ENCODE assay signal across 12 cellular contexts in the genomic region with DNA sequence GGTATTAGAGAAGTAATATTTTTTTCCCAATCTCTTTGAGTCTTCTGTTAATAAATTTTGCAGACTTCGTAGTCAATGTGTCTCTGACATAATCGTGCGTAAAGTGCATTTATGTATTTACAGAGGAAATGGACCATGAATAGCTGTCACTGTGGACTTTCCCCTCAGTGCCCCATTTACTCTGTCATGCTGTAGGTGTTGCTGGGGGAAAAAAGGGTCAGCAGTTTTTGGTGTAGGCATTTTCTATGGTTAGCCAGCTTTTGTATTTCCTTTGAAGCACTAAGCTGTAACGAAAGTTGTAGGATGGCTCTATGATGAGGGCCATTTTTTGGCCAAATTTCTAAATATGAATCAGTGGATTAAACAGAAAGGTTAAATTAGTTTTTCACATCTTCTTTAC.
DNase-seq lines count a peak whose midpoint lies in the region; ATAC-seq and TF ChIP-seq lines count a peak whose summit lies in the region.
"Had no signal": no experiment of that assay in that cellular context is flagged by ENCODE, and none has a peak within 500 bp of the region (broad histone marks: within the 10 kb centered on the region; RNA-seq: fewer than 3 reads in every experiment).

No MANE protein-coding gene starts in this region.

- no peak overlapping the region for H3K27ac ChIP-seq in mammary epithelial cell (ENCODE audit: insufficient read depth, low read depth, low read length)
- H3K27ac ChIP-seq: heart left ventricle, suprapubic skin had no signal

- no peaks in the 10 kb centered on the region for H3K9me3 ChIP-seq in mammary epithelial cell (replicated peaks; ENCODE audit: insufficient read depth, low read length)
- H3K9me3 ChIP-seq: heart left ventricle, suprapubic skin had no signal

- H2AFZ ChIP-seq in mammary epithelial cell (ENCODE audit: low read depth, low read length), result no peak overlapping the region

- 88% methylated on average over 4 of the region's 4 CpGs for WGBS in mammary epithelial cell (ENCODE audit: low coverage, missing lambda C conversion rate)

- H3K9ac ChIP-seq in mammary epithelial cell (ENCODE audit: insufficient read depth, low read length), result no peak overlapping the region

- DNase-seq in kidney tubule cell (ENCODE audit: low spot score), result peak; percentile 47
- no peak for DNase-seq in posterior cingulate gyrus
- no peak for DNase-seq in mammary epithelial cell
- no peak for DNase-seq in NCI-H128 (lab: John Stamatoyannopoulos, UW; ENCODE audit: unreplicated experiment)
- DNase-seq: heart left ventricle; MM.1S; naive B cell; stimulated activated CD4-positive, alpha-beta T cell treated with anti-CD3 and anti-CD28 coated beads, Interleukin-15, amount 100 ng/mL, for 24 hours had no signal

- intact Hi-C loops in posterior cingulate gyrus (cut with DNase I) (no loop called here), mammary epithelial cell (cut with micrococcal nuclease) (no loop called here)

- H3K27me3 ChIP-seq in mammary epithelial cell (ENCODE audit: insufficient read depth, low read length), result no peaks in the 10 kb centered on the region
- H3K27me3 ChIP-seq: heart left ventricle, suprapubic skin had no signal

- no TSS peak for BruUV-seq in mammary epithelial cell (replicated peaks; lab: Mats Ljungman, UMichigan)

- H3K4me2 ChIP-seq in mammary epithelial cell (ENCODE audit: insufficient read depth, low read depth, low read length), result no peak overlapping the region

- TF ChIP-seq CTCF in mammary epithelial cell (conservative IDR thresholded peaks at IDR 0.05 in 1 of 2, IDR thresholded peaks at IDR 0.05 in 1 of 2; ENCODE audit: extremely low read depth in 1 of 2, insufficient read depth in 1 of 2, low read depth in 1 of 2, low read length in 2 of 2), result no peak

- no peaks in the 10 kb centered on the region for H3K4me1 ChIP-seq in mammary epithelial cell (ENCODE audit: insufficient read depth, low read length)
- H3K4me1 ChIP-seq: heart left ventricle, suprapubic skin had no signal

- ATAC-seq in GM18907 (IDR thresholded peaks at IDR 0.05; ENCODE audit: unreplicated experiment), result peak; percentile 84
- ATAC-seq in GM21825 (IDR thresholded peaks at IDR 0.05; ENCODE audit: unreplicated experiment), result peak; percentile 53
- peak; percentile 62 for ATAC-seq in HG03520 (IDR thresholded peaks at IDR 0.05; ENCODE audit: unreplicated experiment)
- ATAC-seq: heart left ventricle had no signal

- H3K79me2 ChIP-seq in mammary epithelial cell (ENCODE audit: insufficient read depth, low read length), result no peaks in the 10 kb centered on the region

- no peak overlapping the region for H3K4me3 ChIP-seq in mammary epithelial cell (replicated peaks in 1 of 3; ENCODE audit: insufficient read depth in 1 of 3, low read depth in 2 of 3, low read length in 3 of 3)
- H3K4me3 ChIP-seq: heart left ventricle, suprapubic skin had no signal

- no peaks in the 10 kb centered on the region for H4K20me1 ChIP-seq in mammary epithelial cell (ENCODE audit: insufficient read depth, low read length)

- dilution Hi-C loops in mammary epithelial cell (cut with HindIII; ENCODE audit: low sequenced_read_pairs), result no loop called here

- H3K36me3 ChIP-seq in mammary epithelial cell (ENCODE audit: insufficient read depth, low read length), result no peaks in the 10 kb centered on the region
- H3K36me3 ChIP-seq: heart left ventricle, suprapubic skin had no signal

- in situ Hi-C loops in mammary epithelial cell (cut with MboI; ENCODE audit: low sequenced_read_pairs in 2 of 2), result no loop called here

- CTCF ChIA-PET in mammary epithelial cell (lab: Charles Lee; ENCODE audit: low non-redundant PET), result no interaction called here
